Comparison of ENCODE assay signal across 14 cellular contexts in genomic region chr3:108448593-108448992, GRCh38.
DNase-seq lines count a peak whose midpoint lies in the region; ATAC-seq and FAIRE-seq lines count a peak whose summit lies in the region.
"Had no signal": no experiment of that assay in that cellular context is flagged by ENCODE, and none has a peak within 500 bp of the region (broad histone marks: within the 10 kb centered on the region; RNA-seq: fewer than 3 reads in every experiment).

No MANE protein-coding gene starts in this region.

- H3K36me3 Mint-ChIP-seq in activated naive CD4-positive, alpha-beta T cell treated with anti-CD3 and anti-CD28 coated beads, Interleukin-2, amount 10 ng/mL, durations not matched to agents 7 days and 5 days = peaks cover 10% of the 10 kb centered on the region

- H3K27ac Mint-ChIP-seq in activated naive CD4-positive, alpha-beta T cell treated with anti-CD3 and anti-CD28 coated beads, Interleukin-2, amount 10 ng/mL, durations not matched to agents 7 days and 5 days = no peak overlapping the region
- H3K27ac Mint-ChIP-seq: activated T-cell treated with anti-CD3 and anti-CD28 coated beads, Interleukin-2, amount 50 U/mL, for 24 hours; neural progenitor cell had no signal

- CTCF ChIA-PET in activated naive CD4-positive, alpha-beta T cell treated with anti-CD3 and anti-CD28 coated beads, Interleukin-2, amount 10 ng/mL, durations not matched to agents 7 days and 5 days (lab: Charles Lee) = interaction anchor here (0.8 to 1.2 kb wide), 2 partner anchors 38 to 45 kb away, joined by 3 read pairs; no protein-coding TSS in a partner anchor

- FAIRE-seq in frontal cortex (lab: Jason Lieb, UNC) = peak; percentile 83

- H3K9me3 Mint-ChIP-seq in activated naive CD4-positive, alpha-beta T cell treated with anti-CD3 and anti-CD28 coated beads, Interleukin-2, amount 10 ng/mL, durations not matched to agents 7 days and 5 days = peaks cover 14% of the 10 kb centered on the region

- no peak for DNase-seq in frontal cortex (ENCODE audit: low spot score in 2 of 2)
- no peak for DNase-seq in activated naive CD4-positive, alpha-beta T cell treated with anti-CD3 and anti-CD28 coated beads, Interleukin-2, amount 10 ng/mL, durations not matched to agents 7 days and 5 days
- DNase-seq: activated CD4-positive, alpha-beta T cell treated with anti-CD3 and anti-CD28 coated beads, Interleukin-2, amount 50 U/mL, for 1 hour; activated T-cell treated with anti-CD3 and anti-CD28 coated beads, Interleukin-2, amount 50 U/mL, for 24 hours; heart right ventricle; IMR-90; retina had no signal

- ATAC-seq in GM18511 (IDR thresholded peaks at IDR 0.05; ENCODE audit: unreplicated experiment) (peak; percentile 67), GM21786 (IDR thresholded peaks at IDR 0.05; ENCODE audit: unreplicated experiment) (peak; percentile 52), HG03565 (IDR thresholded peaks at IDR 0.05; ENCODE audit: unreplicated experiment) (peak; percentile 70), GM21367 (IDR thresholded peaks at IDR 0.05; ENCODE audit: unreplicated experiment) (no peak), GM18498 (IDR thresholded peaks at IDR 0.05; ENCODE audit: unreplicated experiment) (no peak), GM21381 (IDR thresholded peaks at IDR 0.05; ENCODE audit: unreplicated experiment) (no peak)
- ATAC-seq: heart right ventricle had no signal

- H3K4me3 Mint-ChIP-seq in activated naive CD4-positive, alpha-beta T cell treated with anti-CD3 and anti-CD28 coated beads, Interleukin-2, amount 10 ng/mL, durations not matched to agents 7 days and 5 days = no peak overlapping the region
- H3K4me3 Mint-ChIP-seq: activated T-cell treated with anti-CD3 and anti-CD28 coated beads, Interleukin-2, amount 50 U/mL, for 24 hours; neural progenitor cell had no signal

- peaks cover 6% of the 10 kb centered on the region for H3K27me3 Mint-ChIP-seq in activated naive CD4-positive, alpha-beta T cell treated with anti-CD3 and anti-CD28 coated beads, Interleukin-2, amount 10 ng/mL, durations not matched to agents 7 days and 5 days

- no peaks in the 10 kb centered on the region for H3K4me1 Mint-ChIP-seq in activated naive CD4-positive, alpha-beta T cell treated with anti-CD3 and anti-CD28 coated beads, Interleukin-2, amount 10 ng/mL, durations not matched to agents 7 days and 5 days

Comparison
In these comparisons a context has a peak if more than half of its experiments do, and no peak if none do; other contexts are left out.
1. ATAC-seq: peak in GM18511 (single experiment), GM21786 (single experiment) and HG03565 (single experiment); none in GM21367 (single experiment), GM18498 (single experiment) and GM21381 (single experiment).